In the genomic region with DNA sequence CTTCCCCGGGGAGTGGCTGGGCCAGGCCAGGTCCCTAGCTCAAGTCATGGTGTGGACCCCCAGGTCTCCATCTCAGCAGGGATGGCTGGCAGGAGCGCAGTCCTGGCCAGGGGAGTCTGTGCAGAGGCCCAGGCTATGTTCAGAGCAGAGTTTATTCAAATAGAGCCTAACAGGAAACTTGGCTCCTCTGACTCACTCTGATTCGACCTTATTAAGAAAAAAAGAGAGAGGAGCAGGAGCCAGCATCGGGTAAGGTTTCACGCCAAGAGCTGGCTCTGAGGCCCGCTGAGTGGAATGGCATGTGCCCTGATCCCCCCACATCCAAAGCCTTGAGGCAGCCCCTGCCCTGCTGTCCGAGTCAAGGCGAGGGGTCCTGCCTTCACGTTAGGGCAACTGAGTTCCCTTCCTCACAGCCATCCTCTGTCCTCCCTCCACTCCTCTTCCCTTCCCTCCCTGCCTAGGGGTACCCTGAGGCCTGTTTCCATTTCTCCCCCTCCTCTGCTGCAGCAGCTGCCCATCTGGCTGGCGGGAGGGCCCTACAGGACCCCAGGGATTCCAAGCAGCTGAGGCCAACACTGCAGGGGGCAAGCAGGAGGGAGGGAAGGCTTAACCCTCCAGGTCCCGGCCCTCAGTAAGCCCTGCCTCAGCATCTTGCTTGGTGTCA, we compare ENCODE assay signal across 9 cellular contexts. TPM values are rescaled to one million over a fixed set of nuclear protein-coding genes. Genes with fewer than 3 reads are reported as not detected.
DNase-seq lines count a peak whose midpoint lies in the region; TF ChIP-seq lines count a peak whose summit lies in the region.
"Had no signal": no experiment of that assay in that cellular context is flagged by ENCODE, and none has a peak within 500 bp of the region (broad histone marks: within the 10 kb centered on the region; RNA-seq: fewer than 3 reads in every experiment).

No MANE protein-coding gene starts in this region.

- H3K9me3 Mint-ChIP-seq in activated CD4-positive, alpha-beta memory T cell treated with anti-CD3 and anti-CD28 coated beads for 36 hours: no peaks in the 10 kb centered on the region
- H3K9me3 Mint-ChIP-seq: dendritic cell treated with granulocyte-macrophage colony-stimulating factor and Interleukin-4, amounts not matched to agents 40 ng/mL and 50 ng/mL, for 4 days had no signal

- no peak for TF ChIP-seq CTCF in fibroblast of mammary gland (conservative IDR thresholded peaks at IDR 0.05; ENCODE audit: control insufficient read depth, insufficient read depth, low read depth, low read length)

- DNase-seq in AG08395 (ENCODE audit: low spot score) (peak; percentile 86), HT1080 (ENCODE audit: low read depth) (peak; percentile 95), fibroblast of mammary gland (ENCODE audit: low read depth) (peak; percentile 91), putamen (ENCODE audit: low spot score) (peak; percentile 33), HEK293T (ENCODE audit: extremely low spot score) (no peak), T-helper 9 cell (no peak)
- DNase-seq in activated CD4-positive, alpha-beta memory T cell treated with anti-CD3 and anti-CD28 coated beads for 36 hours: peak; percentile 48
- no peak for DNase-seq in NK-92 treated with Interleukin-12 subunit alpha and Interleukin-12 subunit beta, amount 100 ng/mL, for 24 hours (lab: John Stamatoyannopoulos, UW)

- POLR2A ChIA-PET in activated CD4-positive, alpha-beta memory T cell treated with anti-CD3 and anti-CD28 coated beads for 36 hours (lab: Charles Lee): no interaction called here
- POLR2A ChIA-PET in HEK293T (lab: Yijun Ruan, JAX): interaction anchor here (1.1 kb wide), 1 partner anchor 70 kb away, joined by 3 read pairs; a partner anchor contains a TSS

- CTCF ChIA-PET in activated CD4-positive, alpha-beta memory T cell treated with anti-CD3 and anti-CD28 coated beads for 36 hours (lab: Charles Lee): interaction anchor here (1.0 to 2.9 kb wide), 6 partner anchors 10 to 70 kb away, joined by 3 to 15 read pairs (median 4); a partner anchor contains a TSS
- CTCF ChIA-PET in HEK293T (lab: Yijun Ruan, JAX): interaction anchor here (1.2 to 1.6 kb wide), 2 partner anchors 9 to 27 kb away, joined by 3 to 4 read pairs; no protein-coding TSS in a partner anchor

- H3K36me3 Mint-ChIP-seq in activated CD4-positive, alpha-beta memory T cell treated with anti-CD3 and anti-CD28 coated beads for 36 hours: peaks cover 2% of the 10 kb centered on the region

- H3K4me3 ChIP-seq in fibroblast of mammary gland (ENCODE audit: control insufficient read depth, low read depth, low read length): no peak overlapping the region

- intact Hi-C loops in activated CD4-positive, alpha-beta memory T cell treated with anti-CD3 and anti-CD28 coated beads for 36 hours (cut with micrococcal nuclease): loop anchor here (2.0 kb wide), 1 partner anchor 70 kb away; a partner anchor contains a TSS

- H3K27me3 Mint-ChIP-seq in activated CD4-positive, alpha-beta memory T cell treated with anti-CD3 and anti-CD28 coated beads for 36 hours: no peaks in the 10 kb centered on the region

- peaks cover 64% of the 10 kb centered on the region for H3K4me1 Mint-ChIP-seq in activated CD4-positive, alpha-beta memory T cell treated with anti-CD3 and anti-CD28 coated beads for 36 hours (ENCODE audit: low read depth)

- peak overlapping the region; percentile 25 for H3K4me3 Mint-ChIP-seq in activated CD4-positive, alpha-beta memory T cell treated with anti-CD3 and anti-CD28 coated beads for 36 hours
- H3K4me3 Mint-ChIP-seq: dendritic cell treated with granulocyte-macrophage colony-stimulating factor and Interleukin-4, amounts not matched to agents 40 ng/mL and 50 ng/mL, for 4 days had no signal

- peak overlapping the region; percentile 87 for H3K27ac Mint-ChIP-seq in activated CD4-positive, alpha-beta memory T cell treated with anti-CD3 and anti-CD28 coated beads for 36 hours

TF ChIP-seq in HEK293T, 16 proteins besides CTCF, POLR2A, EP300 and RAD21:
- no peak for TF ChIP-seq ZNF384 (IDR thresholded peaks at IDR 0.05)

RNA-seq across cellular contexts. Expression of a gene that starts 1.9 kb away (rescaled TPM):
- total RNA-seq in HT1080 (2014; rRNA removed; shearing (Covaris generic)): 51.8 and 67.5 TPM in 2 replicates
- polyA plus RNA-seq in HT1080 (2015; cell fraction: cytosol; rRNA removed): 51.4 and 57.1 TPM in 2 replicates
- polyA plus RNA-seq in HT1080 (2015; cell fraction: nucleus; rRNA removed): 50.3 and 62.8 TPM in 2 replicates
- total RNA-seq in activated CD4-positive, alpha-beta memory T cell treated with anti-CD3 and anti-CD28 coated beads for 36 hours: 1 to 10 TPM; 2.5 to 3.3 TPM

RNA-seq across cellular contexts. Expression of a gene that starts 51.0 kb away (rescaled TPM):
- not detected in 2 replicates for total RNA-seq in HT1080 (2014; rRNA removed; shearing (Covaris generic))
- polyA plus RNA-seq in HT1080 (2015; cell fraction: cytosol; rRNA removed): not detected in 2 replicates
- not detected in 2 replicates for polyA plus RNA-seq in HT1080 (2015; cell fraction: nucleus; rRNA removed)
- total RNA-seq in activated CD4-positive, alpha-beta memory T cell treated with anti-CD3 and anti-CD28 coated beads for 36 hours: not detected

Comparison
In these comparisons a context has a peak if more than half of its experiments do, and no peak if none do; other contexts are left out.
1. DNase-seq: peak in AG08395 (single experiment), HT1080 (single experiment), activated CD4-positive, alpha-beta memory T cell treated with anti-CD3 and anti-CD28 coated beads for 36 hours (single experiment), fibroblast of mammary gland (single experiment) and putamen (single experiment); none in NK-92 treated with Interleukin-12 subunit alpha and Interleukin-12 subunit beta, amount 100 ng/mL, for 24 hours (single experiment), HEK293T (single experiment) and T-helper 9 cell (single experiment).
2. RNA of a gene that starts 1.9 kb away (total RNA-seq): 51.8 to 67.5 TPM in HT1080; 2.5 to 3.3 TPM in activated CD4-positive, alpha-beta memory T cell treated with anti-CD3 and anti-CD28 coated beads for 36 hours; every median in the first group is over 10 times any median in the second.